ENCODE assay signal across 20 cellular contexts in the genomic region with DNA sequence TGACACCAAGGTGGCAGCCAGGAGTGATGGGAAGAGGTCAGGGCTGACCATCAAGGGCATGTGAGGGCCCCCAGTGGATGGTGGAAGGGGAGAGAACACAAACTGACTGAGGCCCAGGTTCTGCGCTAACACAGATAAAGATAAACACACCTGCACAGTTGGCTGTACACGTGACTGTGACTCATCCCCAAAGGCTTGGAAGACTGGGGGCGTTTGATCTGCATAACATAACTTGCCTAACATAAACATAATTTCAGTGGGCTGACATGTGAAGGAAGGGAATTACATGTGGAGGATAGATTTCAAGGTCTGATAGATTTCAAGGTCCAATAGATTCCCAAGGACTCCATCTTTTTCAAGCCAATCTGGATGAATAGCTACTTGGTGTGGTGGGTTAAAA.
A peak's percentile ranks its signal among the peaks of the same experiment; 100 is the strongest.
DNase-seq lines count a peak whose midpoint lies in the region; ATAC-seq and TF ChIP-seq lines count a peak whose summit lies in the region.
"Had no signal": no experiment of that assay in that cellular context is flagged by ENCODE, and none has a peak within 500 bp of the region (broad histone marks: within the 10 kb centered on the region; RNA-seq: fewer than 3 reads in every experiment).

No MANE protein-coding gene starts in this region.

- no peaks in the 10 kb centered on the region for H3K9me3 ChIP-seq in CD4-positive, alpha-beta T cell (ENCODE audit: control insufficient read depth, low read length)
- H3K9me3 ChIP-seq in GM23248 (ENCODE audit: low read depth) (no peaks in the 10 kb centered on the region), SK-N-SH (no peaks in the 10 kb centered on the region)
- H3K9me3 ChIP-seq: BLaER1, psoas muscle had no signal

- H3K9ac ChIP-seq in GM23248 (no peak overlapping the region), SK-N-SH (no peak overlapping the region)
- H3K9ac ChIP-seq: BLaER1, neural progenitor cell had no signal

- peaks cover 3% of the 10 kb centered on the region for H3K9me3 Mint-ChIP-seq in activated CD4-positive, alpha-beta T cell treated with anti-CD3 and anti-CD28 coated beads, Interleukin-2, amount 10 ng/mL, durations not matched to agents 7 days and 5 days
- no peaks in the 10 kb centered on the region for H3K9me3 Mint-ChIP-seq in CD4-positive, alpha-beta T cell
- peaks cover 0 to 15% (median 0%) of the 10 kb centered on the region in 3 donors for H3K9me3 Mint-ChIP-seq in T-cell

- H4K20me1 ChIP-seq in GM23248 (ENCODE audit: insufficient read depth) (no peaks in the 10 kb centered on the region), SK-N-SH (ENCODE audit: insufficient read depth) (no peaks in the 10 kb centered on the region)
- H4K20me1 ChIP-seq: BLaER1 had no signal

- no peak overlapping the region for H3K27ac ChIP-seq in CD4-positive, alpha-beta T cell (ENCODE audit: low read depth, low read length)
- H3K27ac ChIP-seq in caudate nucleus (ENCODE audit: low read depth, low read length) (no peak overlapping the region), GM23248 (no peak overlapping the region), SK-N-SH (ENCODE audit: low read depth in 2 of 2, low read length in 1 of 2) (no peak overlapping the region)
- H3K27ac ChIP-seq: BLaER1, dorsolateral prefrontal cortex, epithelial cell of prostate, neural progenitor cell, psoas muscle had no signal

- no peaks in the 10 kb centered on the region for H3K9me2 ChIP-seq in GM23248 (ENCODE audit: insufficient read depth)
- H3K9me2 ChIP-seq in SK-N-SH: no peaks in the 10 kb centered on the region

- peaks cover 8% of the 10 kb centered on the region for H3K27me3 Mint-ChIP-seq in activated CD4-positive, alpha-beta T cell treated with anti-CD3 and anti-CD28 coated beads, Interleukin-2, amount 10 ng/mL, durations not matched to agents 7 days and 5 days
- H3K27me3 Mint-ChIP-seq in CD4-positive, alpha-beta T cell: no peaks in the 10 kb centered on the region
- no peaks in the 10 kb centered on the region for H3K27me3 Mint-ChIP-seq in T-cell

- H3K4me3 ChIP-seq in GM23248 (no peak overlapping the region), SK-N-SH (ENCODE audit: low read depth in 2 of 2, low read length in 1 of 2) (no peak overlapping the region)
- H3K4me3 ChIP-seq: BLaER1, dorsolateral prefrontal cortex, neural progenitor cell, psoas muscle had no signal

- no peak overlapping the region for H2AFZ ChIP-seq in GM23248
- no peak overlapping the region for H2AFZ ChIP-seq in SK-N-SH (ENCODE audit: low read depth)
- H2AFZ ChIP-seq: neural progenitor cell had no signal

- no peak for TF ChIP-seq CTCF in CD4-positive, alpha-beta T cell (IDR thresholded peaks at IDR 0.05)
- TF ChIP-seq CTCF in SK-N-SH (IDR thresholded peaks at IDR 0.05): no peak

- peaks cover 14% of the 10 kb centered on the region for H3K4me1 Mint-ChIP-seq in activated CD4-positive, alpha-beta T cell treated with anti-CD3 and anti-CD28 coated beads, Interleukin-2, amount 10 ng/mL, durations not matched to agents 7 days and 5 days
- H3K4me1 Mint-ChIP-seq in CD4-positive, alpha-beta T cell (ENCODE audit: low read depth): no peaks in the 10 kb centered on the region
- H3K4me1 Mint-ChIP-seq in T-cell: peaks cover 27 to 37% (median 36%) of the 10 kb centered on the region in 3 donors

- no peaks in the 10 kb centered on the region for H3K79me2 ChIP-seq in GM23248 (ENCODE audit: insufficient read depth)
- no peaks in the 10 kb centered on the region for H3K79me2 ChIP-seq in SK-N-SH (ENCODE audit: insufficient read depth)

- in situ Hi-C loops in GM23248 (cut with MboI): no loop called here

- H3K4me1 ChIP-seq in GM23248 (ENCODE audit: insufficient read depth) (no peaks in the 10 kb centered on the region), SK-N-SH (ENCODE audit: control insufficient read depth in 1 of 2, insufficient read depth in 2 of 2, low read depth in 1 of 2, low read length in 1 of 2) (peaks cover 0 to 5% of the 10 kb centered on the region in 2 experiments; a peak in 1 of 4 replicates)
- H3K4me1 ChIP-seq: psoas muscle had no signal

- H3K36me3 ChIP-seq in GM23248 (ENCODE audit: low read depth): no peaks in the 10 kb centered on the region
- H3K36me3 ChIP-seq in SK-N-SH (replicated peaks in 1 of 2; ENCODE audit: control insufficient read depth in 1 of 2, insufficient read depth in 2 of 2, low read length in 1 of 2): no peaks in the 10 kb centered on the region
- H3K36me3 ChIP-seq: BLaER1, neural progenitor cell had no signal

- CTCF ChIA-PET in activated CD4-positive, alpha-beta T cell treated with anti-CD3 and anti-CD28 coated beads, Interleukin-2, amount 10 ng/mL, durations not matched to agents 7 days and 5 days (lab: Charles Lee): interaction anchor here (1.1 kb wide), 1 partner anchor 14 kb away, joined by 5 read pairs; no protein-coding TSS in a partner anchor
- CTCF ChIA-PET in CD4-positive, alpha-beta T cell (lab: Charles Lee): no interaction called here
- CTCF ChIA-PET in T-cell (lab: Charles Lee): no interaction called here
- CTCF ChIA-PET in SK-N-SH (lab: Yijun Ruan, JAX): no interaction called here

- intact Hi-C loops in CD4-positive, alpha-beta T cell (cut with DNase I, micrococcal nuclease): no loop called here

- POLR2A ChIA-PET in activated CD4-positive, alpha-beta T cell treated with anti-CD3 and anti-CD28 coated beads, Interleukin-2, amount 10 ng/mL, durations not matched to agents 7 days and 5 days (lab: Charles Lee): no interaction called here
- POLR2A ChIA-PET in CD4-positive, alpha-beta T cell (lab: Charles Lee): no interaction called here
- POLR2A ChIA-PET in T-cell (lab: Charles Lee) (interaction anchor here in 1 of 2 donors (0.6 kb wide), 1 partner anchor 14 kb away, joined by 8 read pairs; no protein-coding TSS in a partner anchor), SK-N-SH (lab: Yijun Ruan, JAX) (no interaction called here)

- TF ChIP-seq RAD21 in SK-N-SH (IDR thresholded peaks at IDR 0.05; ENCODE audit: low read length): no peak

- no peaks in the 10 kb centered on the region for H3F3A ChIP-seq in GM23248 (ENCODE audit: insufficient read depth)
- H3F3A ChIP-seq in SK-N-SH (replicated peaks; ENCODE audit: insufficient read depth): no peaks in the 10 kb centered on the region

- no peak for DNase-seq in activated CD4-positive, alpha-beta T cell treated with anti-CD3 and anti-CD28 coated beads, Interleukin-2, amount 10 ng/mL, durations not matched to agents 7 days and 5 days
- no peak for DNase-seq in activated CD4-positive, alpha-beta T cell treated with anti-CD3 and anti-CD28 coated beads, Interleukin-2, amount 50 U/mL, for 1 hour
- peak in 2 of 10 experiments; percentile 27 to 39 for DNase-seq in CD4-positive, alpha-beta T cell
- DNase-seq in T-cell: peak in 1 of 34 experiments; percentile 44
- DNase-seq in caudate nucleus (lab: John Stamatoyannopoulos, UW): peak in 31 of 61 donors; percentile 6 to 86 (median 33)
- DNase-seq in GM23248: no peak
- DNase-seq in SK-N-SH: no peak
- DNase-seq in A172 (ENCODE audit: low spot score): no peak
- DNase-seq: central memory CD4-positive, alpha-beta T cell; EL; HCEC 1CT; NCI-H1105 treated with DMSO at 0.1 percent for 48 hours; NCI-H524 treated with DMSO at 0.1 percent for 48 hours; psoas muscle; small intestine; substantia nigra had no signal

- H3K4me3 Mint-ChIP-seq in activated CD4-positive, alpha-beta T cell treated with anti-CD3 and anti-CD28 coated beads, Interleukin-2, amount 10 ng/mL, durations not matched to agents 7 days and 5 days: no peak overlapping the region
- H3K4me3 Mint-ChIP-seq in CD4-positive, alpha-beta T cell: no peak overlapping the region
- H3K4me3 Mint-ChIP-seq in T-cell: no peak overlapping the region
- H3K4me3 Mint-ChIP-seq: neural progenitor cell had no signal

- WGBS in GM23248 (ENCODE audit: low coverage in 1 of 2, low lambda C conversion rate in 2 of 2, missing lambda C conversion rate in 2 of 2), 2 experiments: 60 to 69% methylated on average over 3 of the region's 3 CpGs
- 57% methylated on average over 3 of the region's 3 CpGs for WGBS in SK-N-SH (ENCODE audit: low lambda C conversion rate)

- peaks cover 2% of the 10 kb centered on the region for H3K36me3 Mint-ChIP-seq in activated CD4-positive, alpha-beta T cell treated with anti-CD3 and anti-CD28 coated beads, Interleukin-2, amount 10 ng/mL, durations not matched to agents 7 days and 5 days (ENCODE audit: low read depth)
- H3K36me3 Mint-ChIP-seq in CD4-positive, alpha-beta T cell (ENCODE audit: low read depth): no peaks in the 10 kb centered on the region
- no peaks in the 10 kb centered on the region for H3K36me3 Mint-ChIP-seq in T-cell
- H3K36me3 Mint-ChIP-seq: neural progenitor cell had no signal

- H3K27ac Mint-ChIP-seq in activated CD4-positive, alpha-beta T cell treated with anti-CD3 and anti-CD28 coated beads, Interleukin-2, amount 10 ng/mL, durations not matched to agents 7 days and 5 days: peak overlapping the region; percentile 10
- H3K27ac Mint-ChIP-seq in CD4-positive, alpha-beta T cell: no peak overlapping the region
- H3K27ac Mint-ChIP-seq in T-cell: peak overlapping the region in 1 of 2 donors; percentile 62

- H3K4me2 ChIP-seq in GM23248 (ENCODE audit: unreplicated experiment) (no peak overlapping the region), SK-N-SH (no peak overlapping the region)
- H3K4me2 ChIP-seq: BLaER1, neural progenitor cell had no signal

- ATAC-seq in CD4-positive, alpha-beta T cell (ENCODE audit: poor library complexity): peak; percentile 54
- peak in 3 of 4 experiments; percentile 72 to 82 (median 77) for ATAC-seq in T-cell (replicated peaks in 1 of 4)
- ATAC-seq: psoas muscle had no signal

- TF ChIP-seq EP300 in SK-N-SH (IDR thresholded peaks at IDR 0.05; ENCODE audit: borderline replicate concordance in 1 of 2, low read depth in 1 of 2, low read length in 1 of 2): no peak

- H3K27me3 ChIP-seq in CD4-positive, alpha-beta T cell (ENCODE audit: control insufficient read depth, insufficient read depth, low read length): no peaks in the 10 kb centered on the region
- H3K27me3 ChIP-seq in GM23248 (replicated peaks; ENCODE audit: insufficient read depth) (peaks cover 15% of the 10 kb centered on the region), SK-N-SH (ENCODE audit: insufficient read depth) (peaks cover 7% of the 10 kb centered on the region; the same call in 1 of the 2 replicates)
- H3K27me3 ChIP-seq: BLaER1, dorsolateral prefrontal cortex, neural progenitor cell had no signal

TF ChIP-seq in SK-N-SH, 30 proteins besides CTCF, POLR2A, EP300 and RAD21 (continues in another document):
- no peak for TF ChIP-seq MEF2A (IDR thresholded peaks at IDR 0.05; ENCODE audit: borderline replicate concordance, low read depth)
- TF ChIP-seq SMC3 (IDR thresholded peaks at IDR 0.05; ENCODE audit: low read depth, low read length): no peak
- TF ChIP-seq RFX5 (IDR thresholded peaks at IDR 0.05; ENCODE audit: low read length): no peak
- TF ChIP-seq CHD2 (IDR thresholded peaks at IDR 0.05; ENCODE audit: low read length, partially characterized antibody): no peak
- TF ChIP-seq POLR2AphosphoS5 (IDR thresholded peaks at IDR 0.05; ENCODE audit: low read depth, low read length): no peak
- no peak for TF ChIP-seq EZH2phosphoT487 (IDR thresholded peaks at IDR 0.05; ENCODE audit: borderline replicate concordance, low read depth)

Comparison
In these comparisons a context has a peak if more than half of its experiments do, and no peak if none do; other contexts are left out.
1. DNase-seq: peak in caudate nucleus (31 of 61); none in activated CD4-positive, alpha-beta T cell treated with anti-CD3 and anti-CD28 coated beads, Interleukin-2, amount 10 ng/mL, durations not matched to agents 7 days and 5 days (single experiment), activated CD4-positive, alpha-beta T cell treated with anti-CD3 and anti-CD28 coated beads, Interleukin-2, amount 50 U/mL, for 1 hour (single experiment), GM23248 (single experiment), SK-N-SH (single experiment) and A172 (single experiment).